ENCODE assay signal across 1 cellular context in genomic region chr16:14489460-14489859, GRCh38.
A peak's percentile ranks its signal among the peaks of the same experiment; 100 is the strongest.
TF ChIP-seq lines count a peak whose summit lies in the region.

No MANE protein-coding gene starts in this region.

TF ChIP-seq in K562, 482 proteins besides CTCF, POLR2A, EP300 and RAD21 (continued from another document and continues in another):
- no peak for TF ChIP-seq CUX1 (CRISPR knock-in tag; IDR thresholded peaks at IDR 0.05)
- no peak for TF ChIP-seq NCOA1 (IDR thresholded peaks at IDR 0.05; ENCODE audit: low read depth)
- TF ChIP-seq CEBPB (tag; IDR thresholded peaks at IDR 0.05): no peak
- TF ChIP-seq MNT (conservative IDR thresholded peaks at IDR 0.05): peak; percentile 30 to 39; a peak in 1 of 4 replicates
- TF ChIP-seq CREBBP (IDR thresholded peaks at IDR 0.05; ENCODE audit: low read depth, low read length): no peak
- peak; percentile 39; the same call in 1 of the 2 replicates for TF ChIP-seq MAX (CRISPR knock-in tag; IDR thresholded peaks at IDR 0.05)
- peak; percentile 34; the same call in 1 of the 2 replicates for TF ChIP-seq MGA (IDR thresholded peaks at IDR 0.05)
- TF ChIP-seq ZFPM2 (CRISPR knock-in tag; IDR thresholded peaks at IDR 0.05): no peak
- TF ChIP-seq ZNF561 (CRISPR knock-in tag; conservative IDR thresholded peaks at IDR 0.05): no peak
- no peak for TF ChIP-seq E2F1 (CRISPR knock-in tag; IDR thresholded peaks at IDR 0.05)
- no peak for TF ChIP-seq NONO (IDR thresholded peaks at IDR 0.05; ENCODE audit: low read depth in 2 of 2, low read length in 1 of 2)
- TF ChIP-seq ZNF146 (CRISPR knock-in tag; IDR thresholded peaks at IDR 0.05; ENCODE audit: unreplicated experiment): no peak
- TF ChIP-seq HMGN3 (IDR thresholded peaks at IDR 0.05; ENCODE audit: borderline replicate concordance, extremely low read depth, insufficient read length, low read depth, low read length): no peak
- no peak for TF ChIP-seq SETDB1 (IDR thresholded peaks at IDR 0.05; ENCODE audit: low read length)
- no peak for TF ChIP-seq RFX5 (IDR thresholded peaks at IDR 0.05; ENCODE audit: low read depth, low read length)
- no peak for TF ChIP-seq RFX1 (IDR thresholded peaks at IDR 0.05)
- no peak for TF ChIP-seq THRA (IDR thresholded peaks at IDR 0.05)
- TF ChIP-seq ZBTB8A (IDR thresholded peaks at IDR 0.05; ENCODE audit: partially characterized antibody): no peak
- TF ChIP-seq ZNF609 (CRISPR knock-in tag; IDR thresholded peaks at IDR 0.05; ENCODE audit: borderline replicate concordance): no peak
- no peak for TF ChIP-seq HEY1 (CRISPR knock-in tag; IDR thresholded peaks at IDR 0.05; ENCODE audit: borderline replicate concordance)
